ENCODE assay signal across 23 cellular contexts in the genomic region with DNA sequence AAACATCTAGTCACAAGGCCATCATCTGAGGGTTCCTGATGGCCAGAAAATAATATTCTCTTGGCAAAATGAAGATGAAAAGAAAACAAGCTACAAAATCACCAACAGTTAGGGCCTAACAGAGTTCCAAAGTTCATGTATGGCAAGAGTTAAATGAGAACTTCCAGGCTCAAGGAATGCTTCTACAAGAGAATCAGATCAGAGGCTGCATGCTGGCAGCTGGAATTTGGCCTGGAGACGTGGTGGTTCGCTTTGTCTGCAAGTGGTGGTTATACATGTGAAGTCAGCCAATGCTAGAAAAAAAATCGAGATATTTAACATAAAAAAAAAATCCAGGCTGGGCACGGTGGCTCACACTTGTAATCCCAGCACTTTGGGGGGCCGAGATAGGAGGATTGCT. TPM values are rescaled to one million over a fixed set of nuclear protein-coding genes. Genes with fewer than 3 reads are reported as not detected.
A peak's percentile ranks its signal among the peaks of the same experiment; 100 is the strongest.
DNase-seq lines count a peak whose midpoint lies in the region; ATAC-seq and TF ChIP-seq lines count a peak whose summit lies in the region.
"Had no signal": no experiment of that assay in that cellular context is flagged by ENCODE, and none has a peak within 500 bp of the region (broad histone marks: within the 10 kb centered on the region; RNA-seq: fewer than 3 reads in every experiment).

No MANE protein-coding gene starts in this region.

- H3K27ac Mint-ChIP-seq in activated CD4-positive, alpha-beta T cell treated with anti-CD3 and anti-CD28 coated beads, Interleukin-2, amount 10 ng/mL, durations not matched to agents 7 days and 5 days: peak overlapping the region; percentile 42
- H3K27ac Mint-ChIP-seq in stimulated activated naive B cell treated with anti-CD40 and anti-IgM and Interleukin-4, amounts not matched to agents 10 μg/mL and 1 μg/mL and 100 μg/mL, for 72 hours: peak overlapping the region; percentile 63

- in situ Hi-C loops in astrocyte of the cerebellum (cut with HindIII; ENCODE audit: low sequenced_read_pairs): no loop called here

- CTCF ChIA-PET in activated CD4-positive, alpha-beta T cell treated with anti-CD3 and anti-CD28 coated beads, Interleukin-2, amount 10 ng/mL, durations not matched to agents 7 days and 5 days (lab: Charles Lee): no interaction called here

- H3K4me1 Mint-ChIP-seq in activated CD4-positive, alpha-beta T cell treated with anti-CD3 and anti-CD28 coated beads, Interleukin-2, amount 10 ng/mL, durations not matched to agents 7 days and 5 days: peaks cover 65% of the 10 kb centered on the region
- peaks cover 32 to 69% of the 10 kb centered on the region in 2 donors for H3K4me1 Mint-ChIP-seq in stimulated activated naive B cell treated with anti-CD40 and anti-IgM and Interleukin-4, amounts not matched to agents 10 μg/mL and 1 μg/mL and 100 μg/mL, for 72 hours

- H3K9me3 Mint-ChIP-seq in activated CD4-positive, alpha-beta T cell treated with anti-CD3 and anti-CD28 coated beads, Interleukin-2, amount 10 ng/mL, durations not matched to agents 7 days and 5 days: peaks cover 7% of the 10 kb centered on the region
- no peaks in the 10 kb centered on the region for H3K9me3 Mint-ChIP-seq in stimulated activated naive B cell treated with anti-CD40 and anti-IgM and Interleukin-4, amounts not matched to agents 10 μg/mL and 1 μg/mL and 100 μg/mL, for 72 hours
- H3K9me3 Mint-ChIP-seq: immature natural killer cell had no signal

- no peak overlapping the region for H3K4me3 Mint-ChIP-seq in activated CD4-positive, alpha-beta T cell treated with anti-CD3 and anti-CD28 coated beads, Interleukin-2, amount 10 ng/mL, durations not matched to agents 7 days and 5 days
- peak overlapping the region in 1 of 2 donors; percentile 32 for H3K4me3 Mint-ChIP-seq in stimulated activated naive B cell treated with anti-CD40 and anti-IgM and Interleukin-4, amounts not matched to agents 10 μg/mL and 1 μg/mL and 100 μg/mL, for 72 hours

- DNase-seq in activated CD4-positive, alpha-beta T cell treated with anti-CD3 and anti-CD28 coated beads, Interleukin-2, amount 10 ng/mL, durations not matched to agents 7 days and 5 days: no peak
- no peak for DNase-seq in activated CD4-positive, alpha-beta T cell treated with anti-CD3 and anti-CD28 coated beads for 4 hours
- DNase-seq in ELF-1 (ENCODE audit: low read depth, low spot score) (peak; percentile 52), astrocyte of the cerebellum (ENCODE audit: low read depth) (peak; percentile 22), NCI-H82 (lab: John Stamatoyannopoulos, UW) (no peak)
- no peak for DNase-seq in stimulated activated naive B cell treated with anti-CD40 and anti-IgM and Interleukin-4, amounts not matched to agents 10 μg/mL and 1 μg/mL and 100 μg/mL, for 72 hours
- DNase-seq: activated CD4-positive, alpha-beta T cell treated with anti-CD3 and anti-CD28 coated beads, Interleukin-2, amount 50 U/mL, for 1 hour; glutamatergic neuron; H7; immature natural killer cell; KBM-7; lower lobe of right lung; naive thymus-derived CD4-positive, alpha-beta T cell; NCI-H1105 treated with DMSO at 0.1 percent for 48 hours; NCI-H2107; NCI-H69; stimulated activated CD4-positive, alpha-beta T cell treated with anti-CD3 and anti-CD28 coated beads, Interleukin-4, amount 100 ng/mL, for 24 hours; thyroid gland had no signal

- no peak for ATAC-seq in stimulated activated naive B cell treated with anti-CD40 and anti-IgM and Interleukin-4, amounts not matched to agents 10 μg/mL and 1 μg/mL and 100 μg/mL, for 72 hours (replicated peaks)
- no peak for ATAC-seq in HG03175 (IDR thresholded peaks at IDR 0.05; ENCODE audit: unreplicated experiment)
- no peak for ATAC-seq in HG03378 (IDR thresholded peaks at IDR 0.05; ENCODE audit: unreplicated experiment)
- ATAC-seq: A549; lower lobe of right lung; naive thymus-derived CD4-positive, alpha-beta T cell had no signal

- H3K4me3 ChIP-seq in astrocyte of the cerebellum (ENCODE audit: low read depth, low read length): no peak overlapping the region
- H3K4me3 ChIP-seq: A549, lower lobe of right lung, thyroid gland had no signal

- POLR2A ChIA-PET in activated CD4-positive, alpha-beta T cell treated with anti-CD3 and anti-CD28 coated beads, Interleukin-2, amount 10 ng/mL, durations not matched to agents 7 days and 5 days (lab: Charles Lee): no interaction called here

- H3K36me3 Mint-ChIP-seq in activated CD4-positive, alpha-beta T cell treated with anti-CD3 and anti-CD28 coated beads, Interleukin-2, amount 10 ng/mL, durations not matched to agents 7 days and 5 days (ENCODE audit: low read depth): peaks cover 74% of the 10 kb centered on the region
- peaks cover 59 to 86% of the 10 kb centered on the region in 2 donors for H3K36me3 Mint-ChIP-seq in stimulated activated naive B cell treated with anti-CD40 and anti-IgM and Interleukin-4, amounts not matched to agents 10 μg/mL and 1 μg/mL and 100 μg/mL, for 72 hours

- no peaks in the 10 kb centered on the region for H3K27me3 Mint-ChIP-seq in activated CD4-positive, alpha-beta T cell treated with anti-CD3 and anti-CD28 coated beads, Interleukin-2, amount 10 ng/mL, durations not matched to agents 7 days and 5 days
- no peaks in the 10 kb centered on the region for H3K27me3 Mint-ChIP-seq in stimulated activated naive B cell treated with anti-CD40 and anti-IgM and Interleukin-4, amounts not matched to agents 10 μg/mL and 1 μg/mL and 100 μg/mL, for 72 hours
- H3K27me3 Mint-ChIP-seq: naive thymus-derived CD4-positive, alpha-beta T cell had no signal

- TF ChIP-seq CTCF in astrocyte of the cerebellum (IDR thresholded peaks at IDR 0.05; ENCODE audit: low read depth, low read length, missing control alignments): no peak

RNA-seq across cellular contexts. Expression of gene SIAH2, which starts 5.6 kb away (rescaled TPM):
- total RNA-seq in activated CD4-positive, alpha-beta T cell treated with anti-CD3 and anti-CD28 coated beads, Interleukin-2, amount 10 ng/mL, durations not matched to agents 7 days and 5 days: 10 to 100 TPM; 30.9 to 40.8 TPM

RNA-seq across cellular contexts. Expression of gene ERICH6, which starts 53.6 kb away (rescaled TPM):
- under 1 TPM; 0.50 to 0.81 TPM for total RNA-seq in activated CD4-positive, alpha-beta T cell treated with anti-CD3 and anti-CD28 coated beads, Interleukin-2, amount 10 ng/mL, durations not matched to agents 7 days and 5 days
- total RNA-seq: bronchial epithelial cell, lower lobe of right lung, posterior vena cava had no signal

Comparison
In these comparisons a context has a peak if more than half of its experiments do, and no peak if none do; other contexts are left out.
1. DNase-seq: peak in ELF-1 (single experiment) and astrocyte of the cerebellum (single experiment); none in activated CD4-positive, alpha-beta T cell treated with anti-CD3 and anti-CD28 coated beads, Interleukin-2, amount 10 ng/mL, durations not matched to agents 7 days and 5 days (single experiment), activated CD4-positive, alpha-beta T cell treated with anti-CD3 and anti-CD28 coated beads for 4 hours (0 of 2), stimulated activated naive B cell treated with anti-CD40 and anti-IgM and Interleukin-4, amounts not matched to agents 10 μg/mL and 1 μg/mL and 100 μg/mL, for 72 hours (single experiment) and NCI-H82 (single experiment).